Comparison of ENCODE assay signal across 8 cellular contexts in the genomic region with DNA sequence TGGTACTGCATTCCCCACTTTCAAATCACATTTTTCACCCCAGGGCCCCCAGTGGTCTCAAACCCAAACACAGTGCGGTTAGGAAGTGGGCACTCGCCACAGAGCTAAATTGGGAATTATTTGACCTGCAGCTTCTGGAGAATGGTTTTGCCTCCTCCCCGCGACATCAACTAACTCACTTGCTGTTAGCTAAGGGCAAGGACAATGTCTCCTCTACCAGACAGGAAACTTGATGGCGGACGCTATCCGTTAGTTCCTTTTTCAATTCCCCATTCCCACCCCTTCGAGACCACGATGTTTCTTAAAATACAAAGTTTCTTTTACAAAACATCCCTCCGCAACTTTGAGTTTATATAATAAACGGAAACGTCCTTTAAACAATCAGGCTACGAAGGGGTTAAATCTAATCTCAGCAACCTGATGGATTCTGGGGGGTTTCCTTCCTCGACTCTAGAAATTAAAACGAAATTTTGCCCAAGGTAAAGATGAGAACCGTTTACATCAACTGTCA. TPM values are rescaled to one million over a fixed set of nuclear protein-coding genes. Genes with fewer than 3 reads are reported as not detected.
DNase-seq lines count a peak whose midpoint lies in the region; ATAC-seq and TF ChIP-seq lines count a peak whose summit lies in the region.

No MANE protein-coding gene starts in this region.

- peak overlapping the region; percentile 100 for H3K27ac ChIP-seq in right atrium auricular region

- no peaks in the 10 kb centered on the region for H3K27me3 ChIP-seq in right atrium auricular region

- H3K36me3 ChIP-seq in right atrium auricular region: peaks cover 14% of the 10 kb centered on the region

- H3K9me3 ChIP-seq in right atrium auricular region: no peaks in the 10 kb centered on the region

- DNase-seq in right atrium auricular region (ENCODE audit: low spot score) (no peak), left ventricle myocardium superior (no peak), head of caudate nucleus (peak in 35 of 42 donors; percentile 8 to 61 (median 33)), smooth muscle cell of the brain vasculature (ENCODE audit: low read depth, low spot score) (peak; percentile 15), GOT3 (lab: John Stamatoyannopoulos, UW) (no peak), NCI-H1092 treated with DMSO at 0.1 percent for 48 hours (lab: John Stamatoyannopoulos, UW) (no peak)
- DNase-seq in activated T-cell treated with anti-CD3 and anti-CD28 coated beads, Interleukin-2, amount 50 U/mL, for 1 hour: peak; percentile 52

- H3K4me1 ChIP-seq in right atrium auricular region: peaks cover 0 to 46% of the 10 kb centered on the region in 2 donors

- ATAC-seq in left ventricle myocardium superior (no peak), HG03442 (IDR thresholded peaks at IDR 0.05; ENCODE audit: unreplicated experiment) (no peak)

- intact Hi-C loops in left ventricle myocardium superior (cut with micrococcal nuclease) (no loop called here), head of caudate nucleus (cut with DNase I) (loop anchor here (2.0 kb wide), 1 partner anchor 79 kb away; no protein-coding TSS in a partner anchor)

- peak overlapping the region; percentile 93 to 95 for H3K4me3 ChIP-seq in right atrium auricular region

- no peak for TF ChIP-seq CTCF in right atrium auricular region (IDR thresholded peaks at IDR 0.05)

RNA-seq across cellular contexts. Expression of gene KAT7, which starts 0.5 kb away (rescaled TPM):
- total RNA-seq in right atrium auricular region (10 to 100 TPM; 30.5 to 38.2 TPM), left ventricle myocardium superior (52.8 TPM)

RNA-seq across cellular contexts. Expression of gene FAM117A, which starts 24.1 kb away (rescaled TPM):
- total RNA-seq in right atrium auricular region (10 to 100 TPM; 15.1 to 15.5 TPM), left ventricle myocardium superior (11.2 TPM)

RNA-seq across cellular contexts. Expression of gene TAC4, which starts 59.9 kb away (rescaled TPM):
- total RNA-seq in right atrium auricular region (not detected), left ventricle myocardium superior (not detected)

Comparison
In these comparisons a context has a peak if more than half of its experiments do, and no peak if none do; other contexts are left out.
1. DNase-seq: peak in activated T-cell treated with anti-CD3 and anti-CD28 coated beads, Interleukin-2, amount 50 U/mL, for 1 hour (single experiment), head of caudate nucleus (35 of 42) and smooth muscle cell of the brain vasculature (single experiment); none in right atrium auricular region (single experiment), left ventricle myocardium superior (single experiment), GOT3 (single experiment) and NCI-H1092 treated with DMSO at 0.1 percent for 48 hours (single experiment).